In genomic region chr11:95886462-95886861, GRCh38 we compare ENCODE assay signal across 17 cellular contexts. TPM values are rescaled to one million over a fixed set of nuclear protein-coding genes. Genes with fewer than 3 reads are reported as not detected.
DNase-seq lines count a peak whose midpoint lies in the region; FAIRE-seq and TF ChIP-seq lines count a peak whose summit lies in the region.
"Had no signal": no experiment of that assay in that cellular context is flagged by ENCODE, and none has a peak within 500 bp of the region (broad histone marks: within the 10 kb centered on the region; RNA-seq: fewer than 3 reads in every experiment).

No MANE protein-coding gene starts in this region.

- H3K4me2 ChIP-seq in keratinocyte (ENCODE audit: control insufficient read depth, extremely low read depth, insufficient read depth, low read depth, low read length): no peak overlapping the region

- TF ChIP-seq CTCF in bronchial epithelial cell (IDR thresholded peaks at IDR 0.05; ENCODE audit: insufficient read depth, low read length, severe bottlenecking): no peak
- no peak for TF ChIP-seq CTCF in keratinocyte (optimal IDR thresholded peaks at IDR 0.05 in 1 of 3, IDR thresholded peaks at IDR 0.05 in 1 of 3, conservative IDR thresholded peaks at IDR 0.05 in 1 of 3; ENCODE audit: extremely low read depth in 1 of 3, insufficient read depth in 2 of 3, low read length in 3 of 3)

- peaks cover 12% of the 10 kb centered on the region for H3K4me1 ChIP-seq in keratinocyte (ENCODE audit: control insufficient read depth, extremely low read depth, insufficient read depth, low read length)

- no peak overlapping the region for H3K27ac ChIP-seq in keratinocyte (ENCODE audit: control insufficient read depth, insufficient read depth, low read length)
- H3K27ac ChIP-seq: C4-2B had no signal

- H3K36me3 ChIP-seq in bronchial epithelial cell (ENCODE audit: control insufficient read depth, insufficient read depth, low read length): no peaks in the 10 kb centered on the region
- no peaks in the 10 kb centered on the region for H3K36me3 ChIP-seq in keratinocyte (ENCODE audit: control insufficient read depth in 2 of 2, extremely low read depth in 1 of 2, insufficient read depth in 2 of 2, low read length in 2 of 2)

- no peaks in the 10 kb centered on the region for H3K79me2 ChIP-seq in keratinocyte (ENCODE audit: control insufficient read depth, insufficient read depth, low read length)

- no peaks in the 10 kb centered on the region for H4K20me1 ChIP-seq in keratinocyte (ENCODE audit: control insufficient read depth, extremely low read depth, insufficient read depth, low read length)

- H3K4me3 ChIP-seq in bronchial epithelial cell (ENCODE audit: low read depth, low read length) (no peak overlapping the region), keratinocyte (ENCODE audit: control insufficient read depth in 2 of 3, extremely low read depth in 1 of 3, insufficient read depth in 2 of 3, low read depth in 1 of 3, low read length in 3 of 3) (no peak overlapping the region)
- H3K4me3 ChIP-seq: GM12878 had no signal

- no peak overlapping the region for H2AFZ ChIP-seq in keratinocyte (ENCODE audit: control insufficient read depth, low read length)

- no peaks in the 10 kb centered on the region for H3K9me3 ChIP-seq in keratinocyte (ENCODE audit: control insufficient read depth, low read depth, low read length)
- H3K9me3 ChIP-seq: Caco-2 had no signal

- DNase-seq in HCEC 1CT (peak; percentile 25), bronchial epithelial cell (ENCODE audit: low read depth) (peak; percentile 50), keratinocyte (ENCODE audit: low read depth, low spot score) (peak; percentile 2), T1000 (lab: John Stamatoyannopoulos, UW) (no peak), NCI-H2171 (lab: John Stamatoyannopoulos, UW) (no peak), activated T-cell treated with anti-CD3 and anti-CD28 coated beads for 4 hours (no peak)
- DNase-seq: ACHN; AML-193; Caco-2; CD4-positive, alpha-beta T cell; H9 had no signal

- H3K27me3 ChIP-seq in bronchial epithelial cell (ENCODE audit: control insufficient read depth, insufficient read depth, low read length): no peaks in the 10 kb centered on the region
- no peaks in the 10 kb centered on the region for H3K27me3 ChIP-seq in keratinocyte (ENCODE audit: control insufficient read depth, extremely low read depth, insufficient read depth, low read length)

- dilution Hi-C loops in keratinocyte (cut with MboI; ENCODE audit: extremely low pct_ligation_motif_present, low sequenced_read_pairs): no loop called here

- no peaks in the 10 kb centered on the region for H3K9me1 ChIP-seq in keratinocyte (ENCODE audit: control insufficient read depth, extremely low read depth, insufficient read depth, low read length)

- FAIRE-seq in bronchial epithelial cell (lab: Jason Lieb, UNC) (no peak), keratinocyte (lab: Jason Lieb, UNC) (no peak)
- FAIRE-seq: A204.1, D721Med, H1, HepG2 had no signal

- H3K9ac ChIP-seq in keratinocyte (ENCODE audit: control insufficient read depth, extremely low read depth, insufficient read depth, low read length): no peak overlapping the region

RNA-seq across cellular contexts. Expression of gene MTMR2, which starts 37.4 kb away (rescaled TPM):
- 15.0 and 19.3 TPM in 2 replicates for total RNA-seq in bronchial epithelial cell
- 14.7 to 27.0 TPM (median 24.7 TPM) in 3 replicates for polyA plus RNA-seq in keratinocyte
- polyA plus RNA-seq in keratinocyte (2011; ENCODE audit: low read depth): 11.3 TPM
- polyA plus RNA-seq in keratinocyte (2011; cell fraction: cytosol; rRNA removed): 16.7 and 31.1 TPM in 2 replicates
- polyA plus RNA-seq in keratinocyte (2011; cell fraction: nucleus; rRNA removed): 13.5 and 14.6 TPM in 2 replicates
- 9.4 and 25.2 TPM in 2 replicates for polyA plus RNA-seq in keratinocyte (2012; ENCODE audit: low replicate concordance)
- 7.5 to 52.4 TPM (median 24.7 TPM) in 3 replicates for polyA minus RNA-seq in keratinocyte
- 63.7 TPM for polyA minus RNA-seq in keratinocyte (2011; cell fraction: cytosol; rRNA and poly(A)+ RNA removed)
- polyA minus RNA-seq in keratinocyte (2011; cell fraction: nucleus; rRNA and poly(A)+ RNA removed): 15.8 and 27.8 TPM in 2 replicates

Comparison
In these comparisons a context has a peak if more than half of its experiments do, and no peak if none do; other contexts are left out.
1. DNase-seq: peak in HCEC 1CT (single experiment), bronchial epithelial cell (single experiment) and keratinocyte (single experiment); none in T1000 (single experiment), NCI-H2171 (single experiment) and activated T-cell treated with anti-CD3 and anti-CD28 coated beads for 4 hours (single experiment).